Comparison of ENCODE assay signal across 9 cellular contexts in the genomic region with DNA sequence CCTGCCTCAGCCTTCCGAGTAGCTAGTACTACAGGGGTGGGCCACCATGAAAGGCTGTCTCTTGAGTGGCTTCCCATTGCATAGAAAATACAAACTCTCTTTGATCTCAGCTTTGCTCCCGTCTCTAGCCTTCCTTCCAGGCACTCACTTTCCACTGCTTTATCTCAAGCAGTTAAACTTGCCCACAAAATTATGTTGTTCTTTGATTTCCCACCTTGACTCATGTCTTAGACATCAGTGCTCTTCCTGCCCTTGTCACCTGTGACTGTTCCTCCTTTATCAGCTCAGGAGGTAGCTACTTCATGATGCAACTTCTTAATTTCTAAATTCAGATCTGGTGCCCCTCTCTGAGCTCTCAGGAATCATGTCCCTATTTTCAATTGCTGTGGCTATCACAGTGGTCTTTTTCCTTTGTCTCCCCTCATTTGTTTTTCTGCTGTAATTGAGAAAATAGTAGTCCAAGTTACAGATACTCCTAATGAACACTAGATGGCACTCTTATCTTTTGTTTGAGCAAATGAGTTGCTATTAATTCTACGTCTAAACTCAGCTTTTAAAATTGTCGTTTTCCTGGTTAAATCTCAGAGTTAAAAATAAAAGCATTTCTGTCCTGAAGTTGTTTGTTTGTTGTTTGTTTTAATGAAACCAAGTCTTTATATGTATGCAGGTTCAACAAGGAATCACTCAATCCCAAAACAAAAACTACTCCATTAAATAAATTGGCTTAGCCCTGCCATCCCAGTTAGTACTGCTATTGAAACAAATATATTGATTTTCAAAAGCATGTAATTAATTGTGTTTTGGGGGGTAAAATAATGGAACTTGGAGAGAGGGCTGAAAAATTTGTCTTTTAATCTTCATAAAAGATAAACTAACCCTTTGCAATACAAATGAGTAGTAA. TPM values are rescaled to one million over a fixed set of nuclear protein-coding genes. Genes with fewer than 3 reads are reported as not detected.
DNase-seq lines count a peak whose midpoint lies in the region; ATAC-seq and TF ChIP-seq lines count a peak whose summit lies in the region.
"Had no signal": no experiment of that assay in that cellular context is flagged by ENCODE, and none has a peak within 500 bp of the region (broad histone marks: within the 10 kb centered on the region; RNA-seq: fewer than 3 reads in every experiment).

No MANE protein-coding gene starts in this region.

- no TSS peak for BruUV-seq in Panc1 (replicated peaks; lab: Mats Ljungman, UMichigan)

- no peak overlapping the region for H3K27ac Mint-ChIP-seq in activated CD8-positive, alpha-beta memory T cell treated with anti-CD3 and anti-CD28 coated beads, Interleukin-2, amount 10 ng/mL, durations not matched to agents 7 days and 5 days

- TF ChIP-seq CTCF in Panc1 (IDR thresholded peaks at IDR 0.05) = peak; percentile 61
- peak; percentile 51 for TF ChIP-seq CTCF in epithelial cell of esophagus (IDR thresholded peaks at IDR 0.05; ENCODE audit: insufficient read depth, low read depth, low read length, missing control alignments)
- TF ChIP-seq CTCF in osteoblast (IDR thresholded peaks at IDR 0.05; ENCODE audit: extremely low read depth, low read depth, low read length) = peak; percentile 69

- POLR2A ChIA-PET in Panc1 (lab: Charles Lee) = interaction anchor here (0.6 to 0.7 kb wide), 2 partner anchors 80 to 441 kb away, joined by 3 to 6 read pairs; no protein-coding TSS in a partner anchor

- ATAC-seq in Panc1 = no peak
- no peak for ATAC-seq in activated CD8-positive, alpha-beta memory T cell treated with anti-CD3 and anti-CD28 coated beads, Interleukin-2, amount 10 ng/mL, durations not matched to agents 7 days and 5 days
- ATAC-seq in GM19397 (IDR thresholded peaks at IDR 0.05; ENCODE audit: unreplicated experiment) = no peak

- no peak overlapping the region for H3K4me3 ChIP-seq in Panc1 (ENCODE audit: low read depth in 2 of 2, low read length in 2 of 2)
- H3K4me3 ChIP-seq in epithelial cell of esophagus (ENCODE audit: low read length) = no peak overlapping the region
- H3K4me3 ChIP-seq in osteoblast (ENCODE audit: insufficient read depth, low read length) = no peak overlapping the region

- H3K36me3 ChIP-seq in Panc1 (ENCODE audit: control insufficient read depth, insufficient read depth, low read length) (no peaks in the 10 kb centered on the region), osteoblast (ENCODE audit: insufficient read depth, low read length) (no peaks in the 10 kb centered on the region)

- intact Hi-C loops in Panc1 (cut with micrococcal nuclease; ENCODE audit: unreplicated experiment) = loop anchor here (2.0 kb wide), 1 partner anchor 250 kb away; no protein-coding TSS in a partner anchor

- H3K4me2 ChIP-seq in osteoblast (ENCODE audit: insufficient read depth, low read length) = peak overlapping the region; percentile 48

- H3K27ac ChIP-seq in Panc1 (ENCODE audit: low read length) = no peak overlapping the region
- no peak overlapping the region for H3K27ac ChIP-seq in osteoblast (ENCODE audit: low read depth, low read length)

- in situ Hi-C loops in G401 (cut with HindIII; ENCODE audit: low sequenced_read_pairs) (no loop called here), Panc1 (cut with HindIII; ENCODE audit: low pct_unique_long_range_greater_than_20kb, low sequenced_read_pairs) (no loop called here)

- CTCF ChIA-PET in Panc1 (lab: Charles Lee) = interaction anchor here (0.6 to 1.0 kb wide), 6 partner anchors 8 to 417 kb away, joined by 3 to 17 read pairs (median 4); a partner anchor contains a TSS
- CTCF ChIA-PET in activated CD8-positive, alpha-beta memory T cell treated with anti-CD3 and anti-CD28 coated beads, Interleukin-2, amount 10 ng/mL, durations not matched to agents 7 days and 5 days (lab: Charles Lee) = interaction anchor here (0.5 to 2.4 kb wide), 12 partner anchors 8 to 761 kb away, joined by 3 to 11 read pairs (median 4); a partner anchor contains a TSS

- H3K4me3 Mint-ChIP-seq in activated CD8-positive, alpha-beta memory T cell treated with anti-CD3 and anti-CD28 coated beads, Interleukin-2, amount 10 ng/mL, durations not matched to agents 7 days and 5 days = no peak overlapping the region

- H2AFZ ChIP-seq in osteoblast (ENCODE audit: low read length) = no peak overlapping the region

- H4K20me1 ChIP-seq in osteoblast (ENCODE audit: insufficient read depth, low read length) = no peaks in the 10 kb centered on the region

- H3K79me2 ChIP-seq in osteoblast (ENCODE audit: insufficient read depth, low read length) = no peaks in the 10 kb centered on the region

- H3K36me3 Mint-ChIP-seq in activated CD8-positive, alpha-beta memory T cell treated with anti-CD3 and anti-CD28 coated beads, Interleukin-2, amount 10 ng/mL, durations not matched to agents 7 days and 5 days = no peaks in the 10 kb centered on the region

- peaks cover 20% of the 10 kb centered on the region for H3K27me3 Mint-ChIP-seq in activated CD8-positive, alpha-beta memory T cell treated with anti-CD3 and anti-CD28 coated beads, Interleukin-2, amount 10 ng/mL, durations not matched to agents 7 days and 5 days

- H3K27me3 ChIP-seq in Panc1 (ENCODE audit: control insufficient read depth, insufficient read depth, low read length) = no peaks in the 10 kb centered on the region
- peaks cover 24% of the 10 kb centered on the region for H3K27me3 ChIP-seq in osteoblast (ENCODE audit: insufficient read depth, low read length)

- H3K9me3 ChIP-seq in Panc1 (ENCODE audit: control insufficient read depth, insufficient read depth, low read depth, low read length) = no peaks in the 10 kb centered on the region
- H3K9me3 ChIP-seq in osteoblast (ENCODE audit: low read depth, low read length) = no peaks in the 10 kb centered on the region

- H3K4me1 ChIP-seq in Panc1 (ENCODE audit: control insufficient read depth, insufficient read depth, low read length) (no peaks in the 10 kb centered on the region), osteoblast (ENCODE audit: insufficient read depth, low read length) (no peaks in the 10 kb centered on the region)

- H3K9me3 Mint-ChIP-seq in activated CD8-positive, alpha-beta memory T cell treated with anti-CD3 and anti-CD28 coated beads, Interleukin-2, amount 10 ng/mL, durations not matched to agents 7 days and 5 days (ENCODE audit: low read depth) = no peaks in the 10 kb centered on the region

- DNase-seq in G401 (ENCODE audit: low spot score) = peak; percentile 56
- DNase-seq in HT1080 (ENCODE audit: low read depth) = peak; percentile 61
- DNase-seq in Panc1 (ENCODE audit: low read depth, low spot score) = no peak
- DNase-seq in epithelial cell of esophagus (ENCODE audit: low read depth) = peak; percentile 52
- peak; percentile 38 for DNase-seq in osteoblast (ENCODE audit: insufficient read length, low spot score, missing footprints)
- DNase-seq in activated CD8-positive, alpha-beta memory T cell treated with anti-CD3 and anti-CD28 coated beads, Interleukin-2, amount 10 ng/mL, durations not matched to agents 7 days and 5 days = no peak
- no peak for DNase-seq in nucleus accumbens (lab: John Stamatoyannopoulos, UW)

- no peaks in the 10 kb centered on the region for H3K4me1 Mint-ChIP-seq in activated CD8-positive, alpha-beta memory T cell treated with anti-CD3 and anti-CD28 coated beads, Interleukin-2, amount 10 ng/mL, durations not matched to agents 7 days and 5 days

RNA-seq across cellular contexts. Expression of a gene that starts 46.9 kb away (rescaled TPM):
- total RNA-seq in G401 (2014; rRNA removed; shearing (Covaris generic)) = 7.6 and 11.7 TPM in 2 replicates
- 3.0 and 4.1 TPM in 2 replicates for total RNA-seq in HT1080 (2014; rRNA removed; shearing (Covaris generic))
- polyA plus RNA-seq in HT1080 (2015; cell fraction: cytosol; rRNA removed) = 3.3 and 4.1 TPM in 2 replicates
- 5.9 and 6.4 TPM in 2 replicates for polyA plus RNA-seq in HT1080 (2015; cell fraction: nucleus; rRNA removed)
- total RNA-seq in Panc1 (2021; ENCODE audit: unreplicated experiment) (11.0 TPM), osteoblast (under 0.01 and 0.36 TPM in 2 replicates)
- polyA plus RNA-seq in Panc1 (2012; ENCODE audit: insufficient read length) = 6.3 TPM
- total RNA-seq in activated CD8-positive, alpha-beta memory T cell treated with anti-CD3 and anti-CD28 coated beads, Interleukin-2, amount 10 ng/mL, durations not matched to agents 7 days and 5 days = not detected
- total RNA-seq: activated CD8-positive, alpha-beta memory T cell treated with anti-CD3 and anti-CD28 coated beads for 36 hours had no signal

Comparison
In these comparisons a context has a peak if more than half of its experiments do, and no peak if none do; other contexts are left out.
1. DNase-seq: peak in G401 (single experiment), HT1080 (single experiment), epithelial cell of esophagus (single experiment) and osteoblast (single experiment); none in Panc1 (single experiment), activated CD8-positive, alpha-beta memory T cell treated with anti-CD3 and anti-CD28 coated beads, Interleukin-2, amount 10 ng/mL, durations not matched to agents 7 days and 5 days (single experiment) and nucleus accumbens (0 of 56).
2. Peak in every context shown above with its lines, with median percentiles within 50 percentile points of each other: CTCF ChIP-seq.